Comparison of ENCODE assay signal across 17 cellular contexts in genomic region chr14:93981316-93981715, GRCh38. TPM values are rescaled to one million over a fixed set of nuclear protein-coding genes. Genes with fewer than 3 reads are reported as not detected.
DNase-seq lines count a peak whose midpoint lies in the region; ATAC-seq and TF ChIP-seq lines count a peak whose summit lies in the region.
"Had no signal": no experiment of that assay in that cellular context is flagged by ENCODE, and none has a peak within 500 bp of the region (broad histone marks: within the 10 kb centered on the region; RNA-seq: fewer than 3 reads in every experiment).

No MANE protein-coding gene starts in this region.

- no peak for ATAC-seq in thoracic aorta (ENCODE audit: insufficient number of reproducible peaks, low FRiP score, low read depth)
- ATAC-seq in SK-N-SH treated with all-trans-retinoic acid at 6 μM for 48 hours, result no peak
- no peak for ATAC-seq in activated naive CD4-positive, alpha-beta T cell treated with anti-CD3 and anti-CD28 coated beads, Interleukin-2, amount 50 U/mL, for 72 hours
- ATAC-seq: A549, esophagus mucosa had no signal

- peak overlapping the region; percentile 57 for H3K27ac Mint-ChIP-seq in activated T-cell treated with anti-CD3 and anti-CD28 coated beads, Interleukin-2, amount 50 U/mL, for 24 hours
- H3K27ac Mint-ChIP-seq in activated naive CD4-positive, alpha-beta T cell treated with anti-CD3 and anti-CD28 coated beads, Interleukin-2, amount 50 U/mL, for 72 hours, result peak overlapping the region in 1 of 2 donors; percentile 79

- H3K4me1 Mint-ChIP-seq in activated T-cell treated with anti-CD3 and anti-CD28 coated beads, Interleukin-2, amount 50 U/mL, for 24 hours (ENCODE audit: low read depth), result peaks cover 69% of the 10 kb centered on the region

- H3K4me1 ChIP-seq in muscle layer of colon (ENCODE audit: insufficient read depth, low read length) (peaks cover 61% of the 10 kb centered on the region), thoracic aorta (ENCODE audit: control insufficient read depth in 1 of 2, low read depth in 2 of 2) (peaks cover 5 to 80% of the 10 kb centered on the region in 2 donors)

- H3K9me3 ChIP-seq in muscle layer of colon (ENCODE audit: low read length) (no peaks in the 10 kb centered on the region), thoracic aorta (no peaks in the 10 kb centered on the region)
- H3K9me3 ChIP-seq: A549 had no signal

- H3K36me3 ChIP-seq in muscle layer of colon (ENCODE audit: insufficient read depth, low read length) (no peaks in the 10 kb centered on the region), thoracic aorta (no peaks in the 10 kb centered on the region)

- H3K4me3 ChIP-seq in muscle layer of colon (ENCODE audit: low read depth in 1 of 2, low read length in 2 of 2) (peak overlapping the region in 1 of 2 donors; percentile 23), thoracic aorta (no peak overlapping the region)
- H3K4me3 ChIP-seq: A549, PC-9 had no signal

- H3K27me3 ChIP-seq in muscle layer of colon (ENCODE audit: control insufficient read depth in 1 of 2, insufficient read depth in 2 of 2, low read length in 2 of 2) (no peaks in the 10 kb centered on the region), thoracic aorta (replicated peaks; ENCODE audit: insufficient read depth) (no peaks in the 10 kb centered on the region)

- peaks cover 13% of the 10 kb centered on the region for H3K9me3 Mint-ChIP-seq in activated T-cell treated with anti-CD3 and anti-CD28 coated beads, Interleukin-2, amount 50 U/mL, for 24 hours
- H3K9me3 Mint-ChIP-seq in activated naive CD4-positive, alpha-beta T cell treated with anti-CD3 and anti-CD28 coated beads, Interleukin-2, amount 50 U/mL, for 72 hours, result peaks cover 8 to 9% of the 10 kb centered on the region in 2 donors

- TF ChIP-seq CTCF in thoracic aorta (IDR thresholded peaks at IDR 0.05), result no peak

- H3K27ac ChIP-seq in cingulate gyrus (ENCODE audit: low read depth, low read length) (peak overlapping the region; percentile 76), muscle layer of colon (ENCODE audit: low read depth, low read length) (peak overlapping the region; percentile 94), thoracic aorta (peak overlapping the region; percentile 90 to 91)
- H3K27ac ChIP-seq: A549, C4-2B, PC-9 had no signal

- DNase-seq in activated T-cell treated with anti-CD3 and anti-CD28 coated beads, Interleukin-2, amount 50 U/mL, for 24 hours, result no peak
- DNase-seq in activated T-cell treated with anti-CD3 and anti-CD28 coated beads for 4 hours (no peak), thoracic aorta (ENCODE audit: low spot score) (no peak), NCI-H2196 (lab: John Stamatoyannopoulos, UW; ENCODE audit: unreplicated experiment) (no peak)
- no peak for DNase-seq in activated naive CD4-positive, alpha-beta T cell treated with anti-CD3 and anti-CD28 coated beads, Interleukin-2, amount 50 U/mL, for 72 hours (ENCODE audit: low spot score in 2 of 2)
- DNase-seq: dermis blood vessel endothelial cell; NCI-H2081; NCI-H748 treated with DMSO at 0.1 percent for 48 hours; PC-9; stimulated activated CD4-positive, alpha-beta T cell treated with anti-CD3 and anti-CD28 coated beads, Interleukin-2, amount 100 ng/mL, for 48 hours had no signal

- no peaks in the 10 kb centered on the region for H3K27me3 Mint-ChIP-seq in activated T-cell treated with anti-CD3 and anti-CD28 coated beads, Interleukin-2, amount 50 U/mL, for 24 hours

- H3K4me3 Mint-ChIP-seq in activated T-cell treated with anti-CD3 and anti-CD28 coated beads, Interleukin-2, amount 50 U/mL, for 24 hours, result no peak overlapping the region

- peak overlapping the region; percentile 35 for H3K9ac ChIP-seq in muscle layer of colon (ENCODE audit: low read length)

- peaks cover 33% of the 10 kb centered on the region for H3K36me3 Mint-ChIP-seq in activated T-cell treated with anti-CD3 and anti-CD28 coated beads, Interleukin-2, amount 50 U/mL, for 24 hours (ENCODE audit: low read depth)
- H3K36me3 Mint-ChIP-seq in activated naive CD4-positive, alpha-beta T cell treated with anti-CD3 and anti-CD28 coated beads, Interleukin-2, amount 50 U/mL, for 72 hours, result peaks cover 21 to 34% of the 10 kb centered on the region in 2 donors

TF ChIP-seq in SK-N-SH treated with all-trans-retinoic acid at 6 μM for 48 hours, 23 proteins besides CTCF, POLR2A, EP300 and RAD21:
- no peak for TF ChIP-seq BACH2 (CRISPR knock-in tag; IDR thresholded peaks at IDR 0.05; ENCODE audit: borderline replicate concordance)
- TF ChIP-seq, protein P1, sequence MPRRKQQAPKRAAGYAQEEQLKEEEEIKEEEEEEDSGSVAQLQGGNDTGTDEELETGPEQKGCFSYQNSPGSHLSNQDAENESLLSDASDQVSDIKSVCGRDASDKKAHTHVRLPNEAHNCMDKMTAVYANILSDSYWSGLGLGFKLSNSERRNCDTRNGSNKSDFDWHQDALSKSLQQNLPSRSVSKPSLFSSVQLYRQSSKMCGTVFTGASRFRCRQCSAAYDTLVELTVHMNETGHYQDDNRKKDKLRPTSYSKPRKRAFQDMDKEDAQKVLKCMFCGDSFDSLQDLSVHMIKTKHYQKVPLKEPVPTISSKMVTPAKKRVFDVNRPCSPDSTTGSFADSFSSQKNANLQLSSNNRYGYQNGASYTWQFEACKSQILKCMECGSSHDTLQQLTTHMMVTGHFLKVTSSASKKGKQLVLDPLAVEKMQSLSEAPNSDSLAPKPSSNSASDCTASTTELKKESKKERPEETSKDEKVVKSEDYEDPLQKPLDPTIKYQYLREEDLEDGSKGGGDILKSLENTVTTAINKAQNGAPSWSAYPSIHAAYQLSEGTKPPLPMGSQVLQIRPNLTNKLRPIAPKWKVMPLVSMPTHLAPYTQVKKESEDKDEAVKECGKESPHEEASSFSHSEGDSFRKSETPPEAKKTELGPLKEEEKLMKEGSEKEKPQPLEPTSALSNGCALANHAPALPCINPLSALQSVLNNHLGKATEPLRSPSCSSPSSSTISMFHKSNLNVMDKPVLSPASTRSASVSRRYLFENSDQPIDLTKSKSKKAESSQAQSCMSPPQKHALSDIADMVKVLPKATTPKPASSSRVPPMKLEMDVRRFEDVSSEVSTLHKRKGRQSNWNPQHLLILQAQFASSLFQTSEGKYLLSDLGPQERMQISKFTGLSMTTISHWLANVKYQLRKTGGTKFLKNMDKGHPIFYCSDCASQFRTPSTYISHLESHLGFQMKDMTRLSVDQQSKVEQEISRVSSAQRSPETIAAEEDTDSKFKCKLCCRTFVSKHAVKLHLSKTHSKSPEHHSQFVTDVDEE (CRISPR knock-in tag; IDR thresholded peaks at IDR 0.05), result no peak
- TF ChIP-seq GLIS3 (CRISPR knock-in tag; IDR thresholded peaks at IDR 0.05), result no peak
- no peak for TF ChIP-seq ZFP3 (CRISPR knock-in tag; IDR thresholded peaks at IDR 0.05)
- no peak for TF ChIP-seq ARNTL (CRISPR knock-in tag; IDR thresholded peaks at IDR 0.05; ENCODE audit: borderline replicate concordance, low read depth)
- TF ChIP-seq ZNF8 (CRISPR knock-in tag; IDR thresholded peaks at IDR 0.05), result no peak
- no peak for TF ChIP-seq SNAI2 (CRISPR knock-in tag; IDR thresholded peaks at IDR 0.05)
- no peak for TF ChIP-seq ZC3H10 (CRISPR knock-in tag; IDR thresholded peaks at IDR 0.05)
- TF ChIP-seq ZFP30 (CRISPR knock-in tag; IDR thresholded peaks at IDR 0.05), result no peak
- no peak for TF ChIP-seq ZNF565 (CRISPR knock-in tag; conservative IDR thresholded peaks at IDR 0.05; ENCODE audit: low read depth)
- TF ChIP-seq, protein P2, sequence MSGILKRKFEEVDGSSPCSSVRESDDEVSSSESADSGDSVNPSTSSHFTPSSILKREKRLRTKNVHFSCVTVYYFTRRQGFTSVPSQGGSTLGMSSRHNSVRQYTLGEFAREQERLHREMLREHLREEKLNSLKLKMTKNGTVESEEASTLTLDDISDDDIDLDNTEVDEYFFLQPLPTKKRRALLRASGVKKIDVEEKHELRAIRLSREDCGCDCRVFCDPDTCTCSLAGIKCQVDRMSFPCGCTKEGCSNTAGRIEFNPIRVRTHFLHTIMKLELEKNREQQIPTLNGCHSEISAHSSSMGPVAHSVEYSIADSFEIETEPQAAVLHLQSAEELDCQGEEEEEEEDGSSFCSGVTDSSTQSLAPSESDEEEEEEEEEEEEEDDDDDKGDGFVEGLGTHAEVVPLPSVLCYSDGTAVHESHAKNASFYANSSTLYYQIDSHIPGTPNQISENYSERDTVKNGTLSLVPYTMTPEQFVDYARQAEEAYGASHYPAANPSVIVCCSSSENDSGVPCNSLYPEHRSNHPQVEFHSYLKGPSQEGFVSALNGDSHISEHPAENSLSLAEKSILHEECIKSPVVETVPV (CRISPR knock-in tag; IDR thresholded peaks at IDR 0.05), result no peak
- no peak for TF ChIP-seq CSDC2 (CRISPR knock-in tag; IDR thresholded peaks at IDR 0.05)
TF ChIP-seq in SK-N-SH treated with all-trans-retinoic acid at 6 μM for 48 hours: peak in this region for 0.

RNA-seq across cellular contexts. Expression of gene ASB2, which starts 4.9 kb away (rescaled TPM):
- total RNA-seq in thoracic aorta, result 10 to 100 TPM; 47.2 to 48.3 TPM
- 10 to 100 TPM; 12.9 to 50.0 TPM for total RNA-seq in activated naive CD4-positive, alpha-beta T cell treated with anti-CD3 and anti-CD28 coated beads, Interleukin-2, amount 50 U/mL, for 72 hours
- total RNA-seq: dermis blood vessel endothelial cell, PC-9 had no signal

RNA-seq across cellular contexts. Expression of gene CCDC197, which starts 15.8 kb away (rescaled TPM):
- total RNA-seq in thoracic aorta, result not detected
- total RNA-seq in activated naive CD4-positive, alpha-beta T cell treated with anti-CD3 and anti-CD28 coated beads, Interleukin-2, amount 50 U/mL, for 72 hours, result under 1 TPM; 0.20 to 0.49 TPM
- total RNA-seq: dermis blood vessel endothelial cell, esophagus mucosa, PC-9, ureter had no signal

RNA-seq across cellular contexts. Expression of gene OTUB2, which starts 44.8 kb away (rescaled TPM):
- total RNA-seq in thoracic aorta, result under 1 TPM; 0.14 to 0.71 TPM
- 1 to 10 TPM; 1.2 to 2.3 TPM for total RNA-seq in activated naive CD4-positive, alpha-beta T cell treated with anti-CD3 and anti-CD28 coated beads, Interleukin-2, amount 50 U/mL, for 72 hours

RNA-seq across cellular contexts. Expression of gene FAM181A, which starts 54.2 kb away (rescaled TPM):
- not detected for total RNA-seq in thoracic aorta
- not detected for total RNA-seq in activated naive CD4-positive, alpha-beta T cell treated with anti-CD3 and anti-CD28 coated beads, Interleukin-2, amount 50 U/mL, for 72 hours
- total RNA-seq: dermis blood vessel endothelial cell, esophagus mucosa, PC-9, ureter had no signal
